ENCODE assay signal across 2 cellular contexts in the genomic region with DNA sequence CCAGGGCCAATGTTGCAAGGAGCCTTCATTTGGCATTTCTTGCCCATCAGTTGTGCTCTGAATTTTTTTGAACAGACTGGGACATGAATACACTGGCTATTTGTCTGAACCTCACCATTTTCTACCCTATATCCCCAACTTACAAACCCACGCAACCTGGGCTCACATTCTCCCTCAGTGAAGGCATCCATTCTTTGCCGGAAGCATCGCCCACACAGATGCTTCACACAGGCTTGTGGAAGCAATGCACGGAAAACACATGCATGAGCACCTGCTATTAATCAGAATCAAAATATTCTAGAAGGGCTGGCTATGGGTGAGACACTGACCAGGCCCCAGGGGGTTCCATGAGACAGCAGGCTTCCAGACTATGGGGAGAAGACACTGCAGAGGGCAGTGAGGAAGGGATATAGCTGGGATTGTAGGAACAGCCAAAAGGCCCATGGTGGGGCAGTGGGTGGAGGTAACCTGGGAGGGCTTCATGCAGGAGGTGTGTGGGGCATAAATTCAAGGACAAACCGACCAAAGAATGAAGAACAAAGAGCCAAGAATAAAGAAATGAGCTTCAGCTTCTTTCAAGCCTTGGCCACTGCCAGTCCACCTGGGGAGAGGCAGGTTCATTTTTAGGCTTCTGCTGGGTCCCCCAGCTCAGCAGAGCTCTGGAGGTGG.
TF ChIP-seq lines count a peak whose summit lies in the region.

No MANE protein-coding gene starts in this region.

TF ChIP-seq in SK-N-SH, 30 proteins besides CTCF, POLR2A, EP300 and RAD21 (continued from another document):
- TF ChIP-seq, protein P1, sequence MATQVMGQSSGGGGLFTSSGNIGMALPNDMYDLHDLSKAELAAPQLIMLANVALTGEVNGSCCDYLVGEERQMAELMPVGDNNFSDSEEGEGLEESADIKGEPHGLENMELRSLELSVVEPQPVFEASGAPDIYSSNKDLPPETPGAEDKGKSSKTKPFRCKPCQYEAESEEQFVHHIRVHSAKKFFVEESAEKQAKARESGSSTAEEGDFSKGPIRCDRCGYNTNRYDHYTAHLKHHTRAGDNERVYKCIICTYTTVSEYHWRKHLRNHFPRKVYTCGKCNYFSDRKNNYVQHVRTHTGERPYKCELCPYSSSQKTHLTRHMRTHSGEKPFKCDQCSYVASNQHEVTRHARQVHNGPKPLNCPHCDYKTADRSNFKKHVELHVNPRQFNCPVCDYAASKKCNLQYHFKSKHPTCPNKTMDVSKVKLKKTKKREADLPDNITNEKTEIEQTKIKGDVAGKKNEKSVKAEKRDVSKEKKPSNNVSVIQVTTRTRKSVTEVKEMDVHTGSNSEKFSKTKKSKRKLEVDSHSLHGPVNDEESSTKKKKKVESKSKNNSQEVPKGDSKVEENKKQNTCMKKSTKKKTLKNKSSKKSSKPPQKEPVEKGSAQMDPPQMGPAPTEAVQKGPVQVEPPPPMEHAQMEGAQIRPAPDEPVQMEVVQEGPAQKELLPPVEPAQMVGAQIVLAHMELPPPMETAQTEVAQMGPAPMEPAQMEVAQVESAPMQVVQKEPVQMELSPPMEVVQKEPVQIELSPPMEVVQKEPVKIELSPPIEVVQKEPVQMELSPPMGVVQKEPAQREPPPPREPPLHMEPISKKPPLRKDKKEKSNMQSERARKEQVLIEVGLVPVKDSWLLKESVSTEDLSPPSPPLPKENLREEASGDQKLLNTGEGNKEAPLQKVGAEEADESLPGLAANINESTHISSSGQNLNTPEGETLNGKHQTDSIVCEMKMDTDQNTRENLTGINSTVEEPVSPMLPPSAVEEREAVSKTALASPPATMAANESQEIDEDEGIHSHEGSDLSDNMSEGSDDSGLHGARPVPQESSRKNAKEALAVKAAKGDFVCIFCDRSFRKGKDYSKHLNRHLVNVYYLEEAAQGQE (IDR thresholded peaks at IDR 0.05; ENCODE audit: low read depth, low read length) = no peak
- TF ChIP-seq, protein P2, sequence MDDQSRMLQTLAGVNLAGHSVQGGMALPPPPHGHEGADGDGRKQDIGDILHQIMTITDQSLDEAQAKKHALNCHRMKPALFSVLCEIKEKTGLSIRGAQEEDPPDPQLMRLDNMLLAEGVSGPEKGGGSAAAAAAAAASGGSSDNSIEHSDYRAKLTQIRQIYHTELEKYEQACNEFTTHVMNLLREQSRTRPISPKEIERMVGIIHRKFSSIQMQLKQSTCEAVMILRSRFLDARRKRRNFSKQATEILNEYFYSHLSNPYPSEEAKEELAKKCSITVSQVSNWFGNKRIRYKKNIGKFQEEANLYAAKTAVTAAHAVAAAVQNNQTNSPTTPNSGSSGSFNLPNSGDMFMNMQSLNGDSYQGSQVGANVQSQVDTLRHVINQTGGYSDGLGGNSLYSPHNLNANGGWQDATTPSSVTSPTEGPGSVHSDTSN (IDR thresholded peaks at IDR 0.05) = no peak
- TF ChIP-seq, protein P3, sequence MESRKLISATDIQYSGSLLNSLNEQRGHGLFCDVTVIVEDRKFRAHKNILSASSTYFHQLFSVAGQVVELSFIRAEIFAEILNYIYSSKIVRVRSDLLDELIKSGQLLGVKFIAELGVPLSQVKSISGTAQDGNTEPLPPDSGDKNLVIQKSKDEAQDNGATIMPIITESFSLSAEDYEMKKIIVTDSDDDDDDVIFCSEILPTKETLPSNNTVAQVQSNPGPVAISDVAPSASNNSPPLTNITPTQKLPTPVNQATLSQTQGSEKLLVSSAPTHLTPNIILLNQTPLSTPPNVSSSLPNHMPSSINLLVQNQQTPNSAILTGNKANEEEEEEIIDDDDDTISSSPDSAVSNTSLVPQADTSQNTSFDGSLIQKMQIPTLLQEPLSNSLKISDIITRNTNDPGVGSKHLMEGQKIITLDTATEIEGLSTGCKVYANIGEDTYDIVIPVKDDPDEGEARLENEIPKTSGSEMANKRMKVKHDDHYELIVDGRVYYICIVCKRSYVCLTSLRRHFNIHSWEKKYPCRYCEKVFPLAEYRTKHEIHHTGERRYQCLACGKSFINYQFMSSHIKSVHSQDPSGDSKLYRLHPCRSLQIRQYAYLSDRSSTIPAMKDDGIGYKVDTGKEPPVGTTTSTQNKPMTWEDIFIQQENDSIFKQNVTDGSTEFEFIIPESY (IDR thresholded peaks at IDR 0.05; ENCODE audit: borderline replicate concordance, low read depth) = no peak
- TF ChIP-seq MXI1 (IDR thresholded peaks at IDR 0.05; ENCODE audit: low read depth, low read length) = no peak
- TF ChIP-seq GATA2 (CRISPR knock-in tag; IDR thresholded peaks at IDR 0.05) = no peak
- no peak for TF ChIP-seq FOSL2 (IDR thresholded peaks at IDR 0.05; ENCODE audit: borderline replicate concordance, low read depth)
- TF ChIP-seq, protein P4, sequence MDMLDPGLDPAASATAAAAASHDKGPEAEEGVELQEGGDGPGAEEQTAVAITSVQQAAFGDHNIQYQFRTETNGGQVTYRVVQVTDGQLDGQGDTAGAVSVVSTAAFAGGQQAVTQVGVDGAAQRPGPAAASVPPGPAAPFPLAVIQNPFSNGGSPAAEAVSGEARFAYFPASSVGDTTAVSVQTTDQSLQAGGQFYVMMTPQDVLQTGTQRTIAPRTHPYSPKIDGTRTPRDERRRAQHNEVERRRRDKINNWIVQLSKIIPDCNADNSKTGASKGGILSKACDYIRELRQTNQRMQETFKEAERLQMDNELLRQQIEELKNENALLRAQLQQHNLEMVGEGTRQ (IDR thresholded peaks at IDR 0.05; ENCODE audit: borderline replicate concordance, low read depth, low read length) = no peak
- TF ChIP-seq RCOR1 (IDR thresholded peaks at IDR 0.05; ENCODE audit: low read length) = no peak
- TF ChIP-seq EZH2phosphoT487 (IDR thresholded peaks at IDR 0.05; ENCODE audit: borderline replicate concordance, low read depth) = no peak
- TF ChIP-seq GABPA (IDR thresholded peaks at IDR 0.05; ENCODE audit: low read depth) = no peak
- TF ChIP-seq RXRA (IDR thresholded peaks at IDR 0.05; ENCODE audit: borderline replicate concordance, low read depth) = no peak
- no peak for TF ChIP-seq YY1 (IDR thresholded peaks at IDR 0.05; ENCODE audit: low read depth)

TF ChIP-seq in SK-N-SH treated with all-trans-retinoic acid at 6 μM for 48 hours, 23 proteins besides CTCF, POLR2A, EP300 and RAD21 (continued from another document):
- TF ChIP-seq, protein P5, sequence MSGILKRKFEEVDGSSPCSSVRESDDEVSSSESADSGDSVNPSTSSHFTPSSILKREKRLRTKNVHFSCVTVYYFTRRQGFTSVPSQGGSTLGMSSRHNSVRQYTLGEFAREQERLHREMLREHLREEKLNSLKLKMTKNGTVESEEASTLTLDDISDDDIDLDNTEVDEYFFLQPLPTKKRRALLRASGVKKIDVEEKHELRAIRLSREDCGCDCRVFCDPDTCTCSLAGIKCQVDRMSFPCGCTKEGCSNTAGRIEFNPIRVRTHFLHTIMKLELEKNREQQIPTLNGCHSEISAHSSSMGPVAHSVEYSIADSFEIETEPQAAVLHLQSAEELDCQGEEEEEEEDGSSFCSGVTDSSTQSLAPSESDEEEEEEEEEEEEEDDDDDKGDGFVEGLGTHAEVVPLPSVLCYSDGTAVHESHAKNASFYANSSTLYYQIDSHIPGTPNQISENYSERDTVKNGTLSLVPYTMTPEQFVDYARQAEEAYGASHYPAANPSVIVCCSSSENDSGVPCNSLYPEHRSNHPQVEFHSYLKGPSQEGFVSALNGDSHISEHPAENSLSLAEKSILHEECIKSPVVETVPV (CRISPR knock-in tag; IDR thresholded peaks at IDR 0.05) = no peak
- TF ChIP-seq ZFP30 (CRISPR knock-in tag; IDR thresholded peaks at IDR 0.05) = no peak
- TF ChIP-seq ESRRG (CRISPR knock-in tag; IDR thresholded peaks at IDR 0.05) = no peak
- TF ChIP-seq, protein P6, sequence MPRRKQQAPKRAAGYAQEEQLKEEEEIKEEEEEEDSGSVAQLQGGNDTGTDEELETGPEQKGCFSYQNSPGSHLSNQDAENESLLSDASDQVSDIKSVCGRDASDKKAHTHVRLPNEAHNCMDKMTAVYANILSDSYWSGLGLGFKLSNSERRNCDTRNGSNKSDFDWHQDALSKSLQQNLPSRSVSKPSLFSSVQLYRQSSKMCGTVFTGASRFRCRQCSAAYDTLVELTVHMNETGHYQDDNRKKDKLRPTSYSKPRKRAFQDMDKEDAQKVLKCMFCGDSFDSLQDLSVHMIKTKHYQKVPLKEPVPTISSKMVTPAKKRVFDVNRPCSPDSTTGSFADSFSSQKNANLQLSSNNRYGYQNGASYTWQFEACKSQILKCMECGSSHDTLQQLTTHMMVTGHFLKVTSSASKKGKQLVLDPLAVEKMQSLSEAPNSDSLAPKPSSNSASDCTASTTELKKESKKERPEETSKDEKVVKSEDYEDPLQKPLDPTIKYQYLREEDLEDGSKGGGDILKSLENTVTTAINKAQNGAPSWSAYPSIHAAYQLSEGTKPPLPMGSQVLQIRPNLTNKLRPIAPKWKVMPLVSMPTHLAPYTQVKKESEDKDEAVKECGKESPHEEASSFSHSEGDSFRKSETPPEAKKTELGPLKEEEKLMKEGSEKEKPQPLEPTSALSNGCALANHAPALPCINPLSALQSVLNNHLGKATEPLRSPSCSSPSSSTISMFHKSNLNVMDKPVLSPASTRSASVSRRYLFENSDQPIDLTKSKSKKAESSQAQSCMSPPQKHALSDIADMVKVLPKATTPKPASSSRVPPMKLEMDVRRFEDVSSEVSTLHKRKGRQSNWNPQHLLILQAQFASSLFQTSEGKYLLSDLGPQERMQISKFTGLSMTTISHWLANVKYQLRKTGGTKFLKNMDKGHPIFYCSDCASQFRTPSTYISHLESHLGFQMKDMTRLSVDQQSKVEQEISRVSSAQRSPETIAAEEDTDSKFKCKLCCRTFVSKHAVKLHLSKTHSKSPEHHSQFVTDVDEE (CRISPR knock-in tag; IDR thresholded peaks at IDR 0.05) = no peak
- no peak for TF ChIP-seq ZNF70 (CRISPR knock-in tag; IDR thresholded peaks at IDR 0.05)
- TF ChIP-seq RARB (CRISPR knock-in tag; IDR thresholded peaks at IDR 0.05) = no peak
- TF ChIP-seq ZNF8 (CRISPR knock-in tag; IDR thresholded peaks at IDR 0.05) = no peak
- no peak for TF ChIP-seq SNAI2 (CRISPR knock-in tag; IDR thresholded peaks at IDR 0.05)
- TF ChIP-seq, protein P7, sequence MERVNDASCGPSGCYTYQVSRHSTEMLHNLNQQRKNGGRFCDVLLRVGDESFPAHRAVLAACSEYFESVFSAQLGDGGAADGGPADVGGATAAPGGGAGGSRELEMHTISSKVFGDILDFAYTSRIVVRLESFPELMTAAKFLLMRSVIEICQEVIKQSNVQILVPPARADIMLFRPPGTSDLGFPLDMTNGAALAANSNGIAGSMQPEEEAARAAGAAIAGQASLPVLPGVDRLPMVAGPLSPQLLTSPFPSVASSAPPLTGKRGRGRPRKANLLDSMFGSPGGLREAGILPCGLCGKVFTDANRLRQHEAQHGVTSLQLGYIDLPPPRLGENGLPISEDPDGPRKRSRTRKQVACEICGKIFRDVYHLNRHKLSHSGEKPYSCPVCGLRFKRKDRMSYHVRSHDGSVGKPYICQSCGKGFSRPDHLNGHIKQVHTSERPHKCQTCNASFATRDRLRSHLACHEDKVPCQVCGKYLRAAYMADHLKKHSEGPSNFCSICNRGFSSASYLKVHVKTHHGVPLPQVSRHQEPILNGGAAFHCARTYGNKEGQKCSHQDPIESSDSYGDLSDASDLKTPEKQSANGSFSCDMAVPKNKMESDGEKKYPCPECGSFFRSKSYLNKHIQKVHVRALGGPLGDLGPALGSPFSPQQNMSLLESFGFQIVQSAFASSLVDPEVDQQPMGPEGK (CRISPR knock-in tag; IDR thresholded peaks at IDR 0.05; ENCODE audit: borderline replicate concordance) = no peak
- TF ChIP-seq, protein P8, sequence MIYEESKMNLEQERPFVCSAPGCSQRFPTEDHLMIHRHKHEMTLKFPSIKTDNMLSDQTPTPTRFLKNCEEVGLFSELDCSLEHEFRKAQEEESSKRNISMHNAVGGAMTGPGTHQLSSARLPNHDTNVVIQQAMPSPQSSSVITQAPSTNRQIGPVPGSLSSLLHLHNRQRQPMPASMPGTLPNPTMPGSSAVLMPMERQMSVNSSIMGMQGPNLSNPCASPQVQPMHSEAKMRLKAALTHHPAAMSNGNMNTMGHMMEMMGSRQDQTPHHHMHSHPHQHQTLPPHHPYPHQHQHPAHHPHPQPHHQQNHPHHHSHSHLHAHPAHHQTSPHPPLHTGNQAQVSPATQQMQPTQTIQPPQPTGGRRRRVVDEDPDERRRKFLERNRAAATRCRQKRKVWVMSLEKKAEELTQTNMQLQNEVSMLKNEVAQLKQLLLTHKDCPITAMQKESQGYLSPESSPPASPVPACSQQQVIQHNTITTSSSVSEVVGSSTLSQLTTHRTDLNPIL (CRISPR knock-in tag; IDR thresholded peaks at IDR 0.05; ENCODE audit: low read depth) = no peak
- no peak for TF ChIP-seq ZNF565 (CRISPR knock-in tag; conservative IDR thresholded peaks at IDR 0.05; ENCODE audit: low read depth)
